18 cellular contexts compared by ENCODE assay signal in the genomic region with DNA sequence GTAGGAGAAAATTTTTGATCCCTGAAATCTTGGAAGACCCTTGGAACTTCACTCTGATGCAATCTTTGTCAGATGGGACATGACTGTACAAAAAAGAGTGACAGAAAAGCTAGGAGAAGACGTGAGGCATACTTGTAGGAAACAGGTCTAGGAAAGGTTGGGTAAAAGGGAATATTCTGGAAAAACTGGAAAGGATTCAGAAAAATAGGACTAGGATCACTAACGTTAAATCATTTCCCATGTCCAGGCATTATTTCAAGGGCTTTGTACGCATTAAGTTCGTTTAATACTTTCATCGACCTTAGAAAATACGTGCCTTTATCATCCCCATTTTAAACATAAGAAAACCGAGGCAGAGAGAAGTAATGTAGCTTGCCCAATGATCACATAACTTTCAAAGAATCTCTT. TPM values are rescaled to one million over a fixed set of nuclear protein-coding genes. Genes with fewer than 3 reads are reported as not detected.
DNase-seq lines count a peak whose midpoint lies in the region; ATAC-seq, FAIRE-seq and TF ChIP-seq lines count a peak whose summit lies in the region.
"Had no signal": no experiment of that assay in that cellular context is flagged by ENCODE, and none has a peak within 500 bp of the region (broad histone marks: within the 10 kb centered on the region; RNA-seq: fewer than 3 reads in every experiment).

No MANE protein-coding gene starts in this region.

- TF ChIP-seq POLR2A in H54 (IDR thresholded peaks at IDR 0.05; ENCODE audit: low read depth, low read length) (no peak), body of pancreas (IDR thresholded peaks at IDR 0.05) (no peak), erythroblast (IDR thresholded peaks at IDR 0.05; ENCODE audit: low read length) (no peak)

- H3K4me1 ChIP-seq in body of pancreas (peaks cover 64% of the 10 kb centered on the region), mucosa of stomach (ENCODE audit: control insufficient read depth, insufficient read depth, low read length) (peaks cover 26% of the 10 kb centered on the region), subcutaneous abdominal adipose tissue (ENCODE audit: control insufficient read depth in 5 of 5, insufficient read depth in 5 of 5, low read length in 5 of 5) (peaks cover 0 to 59% (median 46%) of the 10 kb centered on the region in 5 donors), A673 (ENCODE audit: insufficient read depth, low read length, poor library complexity, severe bottlenecking) (peaks cover 15% of the 10 kb centered on the region)

- DNase-seq in H54 (ENCODE audit: insufficient read length, low spot score) (no peak), body of pancreas (no peak), A673 (ENCODE audit: low spot score) (no peak), erythroblast (lab: John Stamatoyannopoulos, UW) (no peak), GM13976 (ENCODE audit: low spot score) (no peak)
- DNase-seq: activated B cell treated with CpG ODN at 0.5 μM for 24 hours; activated naive CD8-positive, alpha-beta T cell treated with anti-CD3 and anti-CD28 coated beads, Interleukin-2, amount 10 ng/mL, durations not matched to agents 7 days and 5 days; caudate nucleus; endodermal cell; mesenchymal stem cell; NCI-H1930; NCI-H524 treated with DMSO at 0.1 percent for 48 hours; occipital lobe; SW 1271 had no signal

- no peaks in the 10 kb centered on the region for H3K27me3 ChIP-seq in body of pancreas
- H3K27me3 ChIP-seq in mucosa of stomach (ENCODE audit: control insufficient read depth, insufficient read depth, low read length) = no peaks in the 10 kb centered on the region
- no peaks in the 10 kb centered on the region for H3K27me3 ChIP-seq in subcutaneous abdominal adipose tissue (ENCODE audit: control insufficient read depth in 5 of 5, insufficient read depth in 4 of 5, low read length in 5 of 5)
- no peaks in the 10 kb centered on the region for H3K27me3 ChIP-seq in A673 (replicated peaks; ENCODE audit: insufficient read depth, low read depth, low read length, poor library complexity)
- H3K27me3 ChIP-seq: gastroesophageal sphincter had no signal

- intact Hi-C loops in body of pancreas (cut with DNase I) = no loop called here
- intact Hi-C loops in A673 (cut with micrococcal nuclease; ENCODE audit: unreplicated experiment) = no loop called here

- in situ Hi-C loops in GM13976 (cut with MboI; ENCODE audit: low sequenced_read_pairs, unreplicated experiment) = no loop called here

- TF ChIP-seq CTCF in body of pancreas (IDR thresholded peaks at IDR 0.05) = no peak
- no peak for TF ChIP-seq CTCF in A673 (conservative IDR thresholded peaks at IDR 0.05; ENCODE audit: low read depth, low read length)
- TF ChIP-seq CTCF in GM13976 (IDR thresholded peaks at IDR 0.05; ENCODE audit: borderline replicate concordance, control extremely low read depth, extremely low read depth, insufficient read depth, missing control alignments) = no peak

- ATAC-seq in body of pancreas = no peak
- ATAC-seq in GM21423 (IDR thresholded peaks at IDR 0.05; ENCODE audit: unreplicated experiment) = no peak
- ATAC-seq: gastroesophageal sphincter had no signal

- H3K4me3 ChIP-seq in body of pancreas (peak overlapping the region in 1 of 2 donors; percentile 48), mucosa of stomach (ENCODE audit: low read length) (no peak overlapping the region), subcutaneous abdominal adipose tissue (ENCODE audit: low read depth in 1 of 5, low read length in 5 of 5) (peak overlapping the region in 2 of 5 donors; percentile 18 to 63), A673 (ENCODE audit: low read depth, low read length, poor library complexity, severe bottlenecking) (no peak overlapping the region)

- H3K27ac ChIP-seq in body of pancreas (peak overlapping the region; percentile 14 to 89 (median 82)), subcutaneous abdominal adipose tissue (ENCODE audit: low read depth, low read length) (peak overlapping the region; percentile 38), A673 (ENCODE audit: low read depth, low read length, poor library complexity, severe bottlenecking) (no peak overlapping the region)

- POLR2A ChIA-PET in A673 (lab: Charles Lee; ENCODE audit: low non-redundant PET) = no interaction called here

- H3K9ac ChIP-seq in mucosa of stomach (ENCODE audit: low read length) (peak overlapping the region; percentile 73), subcutaneous abdominal adipose tissue (ENCODE audit: low read length in 5 of 5) (no peak overlapping the region)

- WGBS in body of pancreas, 2 donors = 17 to 35% methylated on average over 7 of the region's 7 CpGs

- CTCF ChIA-PET in A673 (lab: Charles Lee) = no interaction called here

- BruUV-seq in A673 (replicated peaks; lab: Mats Ljungman, UMichigan) = no TSS peak

- FAIRE-seq in H54 (lab: Jason Lieb, UNC) = peak; percentile 45

- no peaks in the 10 kb centered on the region for H3K36me3 ChIP-seq in body of pancreas (replicated peaks in 1 of 2; ENCODE audit: insufficient read depth in 1 of 2, low read depth in 2 of 2)
- H3K36me3 ChIP-seq in mucosa of stomach (ENCODE audit: control insufficient read depth, insufficient read depth, low read length) = no peaks in the 10 kb centered on the region
- H3K36me3 ChIP-seq in subcutaneous abdominal adipose tissue (ENCODE audit: control insufficient read depth in 5 of 5, insufficient read depth in 5 of 5, low read length in 5 of 5) = no peaks in the 10 kb centered on the region
- no peaks in the 10 kb centered on the region for H3K36me3 ChIP-seq in A673 (ENCODE audit: insufficient read depth, low read length, poor library complexity, severe bottlenecking)
- H3K36me3 ChIP-seq: gastroesophageal sphincter had no signal

- H3K9me3 ChIP-seq in body of pancreas = no peaks in the 10 kb centered on the region
- no peaks in the 10 kb centered on the region for H3K9me3 ChIP-seq in mucosa of stomach (ENCODE audit: control insufficient read depth, low read length)
- H3K9me3 ChIP-seq in subcutaneous abdominal adipose tissue (ENCODE audit: control insufficient read depth in 5 of 5, low read length in 5 of 5) = no peaks in the 10 kb centered on the region
- no peaks in the 10 kb centered on the region for H3K9me3 ChIP-seq in A673 (ENCODE audit: low read depth, low read length, poor library complexity, severe bottlenecking)
- H3K9me3 ChIP-seq: gastroesophageal sphincter had no signal

RNA-seq across cellular contexts. Expression of gene ALDH1A1, which starts 2.9 kb away (rescaled TPM):
- total RNA-seq in body of pancreas (100 to 1,000 TPM in 1 of 2 donors, 10 to 100 TPM in 1; 87.7 to 184 TPM), A673 (2021) (8.7 and 8.8 TPM in 2 replicates)
- total RNA-seq: activated B cell treated with CpG ODN at 0.5 μM for 24 hours had no signal
